2 cellular contexts compared by ENCODE assay signal in the genomic region with DNA sequence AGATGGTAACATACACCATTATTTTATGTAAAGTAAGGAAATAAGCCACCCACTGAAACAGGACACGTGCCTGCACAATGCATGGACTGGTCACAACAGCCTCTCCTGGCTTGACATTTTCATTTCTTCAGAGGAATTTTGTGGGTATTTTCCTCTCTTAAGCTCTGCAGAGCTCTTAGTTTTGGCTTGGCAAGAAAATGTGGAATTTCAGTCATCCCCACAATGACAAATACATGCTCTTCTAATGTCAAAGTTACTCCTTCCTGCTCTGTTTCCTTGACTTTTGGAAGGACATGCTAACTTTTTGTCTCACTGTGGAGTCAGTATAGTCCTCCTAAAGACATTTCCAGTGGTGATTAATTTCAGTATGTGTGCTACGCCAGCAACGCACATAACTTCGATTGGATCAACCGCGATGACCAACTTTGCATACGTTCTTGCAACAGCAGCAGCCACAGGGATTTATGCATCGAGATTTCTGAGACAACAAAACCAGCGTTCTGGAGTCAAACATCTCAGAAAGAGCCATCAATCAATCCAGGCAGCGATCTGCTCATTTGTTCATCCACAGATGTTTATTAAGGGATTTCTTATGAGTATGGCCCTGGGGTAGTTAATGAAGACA.
A peak's percentile ranks its signal among the peaks of the same experiment; 100 is the strongest.
TF ChIP-seq lines count a peak whose summit lies in the region.

No MANE protein-coding gene starts in this region.

TF ChIP-seq in K562, 482 proteins besides CTCF, POLR2A, EP300 and RAD21:
- TF ChIP-seq, protein P1, sequence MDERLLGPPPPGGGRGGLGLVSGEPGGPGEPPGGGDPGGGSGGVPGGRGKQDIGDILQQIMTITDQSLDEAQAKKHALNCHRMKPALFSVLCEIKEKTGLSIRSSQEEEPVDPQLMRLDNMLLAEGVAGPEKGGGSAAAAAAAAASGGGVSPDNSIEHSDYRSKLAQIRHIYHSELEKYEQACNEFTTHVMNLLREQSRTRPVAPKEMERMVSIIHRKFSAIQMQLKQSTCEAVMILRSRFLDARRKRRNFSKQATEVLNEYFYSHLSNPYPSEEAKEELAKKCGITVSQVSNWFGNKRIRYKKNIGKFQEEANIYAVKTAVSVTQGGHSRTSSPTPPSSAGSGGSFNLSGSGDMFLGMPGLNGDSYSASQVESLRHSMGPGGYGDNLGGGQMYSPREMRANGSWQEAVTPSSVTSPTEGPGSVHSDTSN (CRISPR knock-in tag; IDR thresholded peaks at IDR 0.05; ENCODE audit: low read depth) = no peak
- TF ChIP-seq, protein P1 (tag; conservative IDR thresholded peaks at IDR 0.05; ENCODE audit: low read depth) = 0 out of 2 replicates have a peak, but pooled peaks have one; percentile 22
- TF ChIP-seq KLF1 (tag; IDR thresholded peaks at IDR 0.05) (no peak), MEIS2 (IDR thresholded peaks at IDR 0.05; ENCODE audit: partially characterized antibody) (peak; percentile 27)

TF ChIP-seq in HepG2, 621 proteins besides CTCF, POLR2A, EP300 and RAD21:
- TF ChIP-seq ZFAT (CRISPR knock-in tag; conservative IDR thresholded peaks at IDR 0.05) (no peak), ZNF703 (CRISPR knock-in tag; IDR thresholded peaks at IDR 0.05; ENCODE audit: borderline replicate concordance) (no peak), SAFB2 (CRISPR knock-in tag; IDR thresholded peaks at IDR 0.05; ENCODE audit: borderline replicate concordance, low read depth) (no peak), HOXA7 (CRISPR knock-in tag; IDR thresholded peaks at IDR 0.05) (no peak)
- TF ChIP-seq, protein P2, sequence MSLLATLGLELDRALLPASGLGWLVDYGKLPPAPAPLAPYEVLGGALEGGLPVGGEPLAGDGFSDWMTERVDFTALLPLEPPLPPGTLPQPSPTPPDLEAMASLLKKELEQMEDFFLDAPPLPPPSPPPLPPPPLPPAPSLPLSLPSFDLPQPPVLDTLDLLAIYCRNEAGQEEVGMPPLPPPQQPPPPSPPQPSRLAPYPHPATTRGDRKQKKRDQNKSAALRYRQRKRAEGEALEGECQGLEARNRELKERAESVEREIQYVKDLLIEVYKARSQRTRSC (CRISPR knock-in tag; IDR thresholded peaks at IDR 0.05; ENCODE audit: low read depth) = no peak
- TF ChIP-seq, protein P3, sequence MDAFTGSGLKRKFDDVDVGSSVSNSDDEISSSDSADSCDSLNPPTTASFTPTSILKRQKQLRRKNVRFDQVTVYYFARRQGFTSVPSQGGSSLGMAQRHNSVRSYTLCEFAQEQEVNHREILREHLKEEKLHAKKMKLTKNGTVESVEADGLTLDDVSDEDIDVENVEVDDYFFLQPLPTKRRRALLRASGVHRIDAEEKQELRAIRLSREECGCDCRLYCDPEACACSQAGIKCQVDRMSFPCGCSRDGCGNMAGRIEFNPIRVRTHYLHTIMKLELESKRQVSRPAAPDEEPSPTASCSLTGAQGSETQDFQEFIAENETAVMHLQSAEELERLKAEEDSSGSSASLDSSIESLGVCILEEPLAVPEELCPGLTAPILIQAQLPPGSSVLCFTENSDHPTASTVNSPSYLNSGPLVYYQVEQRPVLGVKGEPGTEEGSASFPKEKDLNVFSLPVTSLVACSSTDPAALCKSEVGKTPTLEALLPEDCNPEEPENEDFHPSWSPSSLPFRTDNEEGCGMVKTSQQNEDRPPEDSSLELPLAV (CRISPR knock-in tag; conservative IDR thresholded peaks at IDR 0.05; ENCODE audit: low read depth) = no peak
- TF ChIP-seq, protein P4, sequence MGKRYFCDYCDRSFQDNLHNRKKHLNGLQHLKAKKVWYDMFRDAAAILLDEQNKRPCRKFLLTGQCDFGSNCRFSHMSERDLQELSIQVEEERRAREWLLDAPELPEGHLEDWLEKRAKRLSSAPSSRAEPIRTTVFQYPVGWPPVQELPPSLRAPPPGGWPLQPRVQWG (CRISPR knock-in tag; IDR thresholded peaks at IDR 0.05; ENCODE audit: borderline replicate concordance, low read depth) = no peak
